In genomic region chr9:78989031-78989658, GRCh38 we compare ENCODE assay signal across 27 cellular contexts.
"Had no signal": no experiment of that assay in that cellular context is flagged by ENCODE, and none has a peak within 500 bp of the region (broad histone marks: within the 10 kb centered on the region; RNA-seq: fewer than 3 reads in every experiment).

No MANE protein-coding gene starts in this region.

- DNase-seq: activated CD4-positive, alpha-beta T cell treated with anti-CD3 and anti-CD28 coated beads for 36 hours; activated CD4-positive, CD25-positive, alpha-beta regulatory T cell; activated effector memory CD4-positive, alpha-beta T cell treated with Interleukin-2 at 50 U/mL for 16 hours; activated naive CD4-positive, alpha-beta T cell treated with anti-CD3 and anti-CD28 coated beads for 36 hours; activated naive CD8-positive, alpha-beta T cell treated with anti-CD3 and anti-CD28 coated beads, Interleukin-2, amount 10 ng/mL, durations not matched to agents 7 days and 5 days; brain microvascular endothelial cell; caudate nucleus; cortex of kidney; foreskin melanocyte; islet precursor cell; left cardiac atrium; naive thymus-derived CD4-positive, alpha-beta T cell; nucleus accumbens; pancreas; retina; stimulated activated CD4-positive, alpha-beta T cell treated with anti-CD3 and anti-CD28 coated beads, Interleukin-1b, Interleukin-23, amount 100 ng/mL, for 48 hours; stimulated activated CD4-positive, alpha-beta T cell treated with anti-CD3 and anti-CD28 coated beads, Interleukin-4, amount 100 ng/mL, for 4 hours; stimulated activated CD8-positive, alpha-beta memory T cell treated with anti-CD3 and anti-CD28 coated beads, Interleukin-4, amount 100 ng/mL, for 48 hours; stomach; thyroid gland; upper lobe of right lung had no signal

- H3K27ac ChIP-seq: ascending aorta, brain microvascular endothelial cell, esophagus muscularis mucosa, pancreas, prostate gland, stomach, thyroid gland, upper lobe of right lung had no signal

- H3K4me2 ChIP-seq: smooth muscle cell had no signal

- H3K36me3 ChIP-seq: ascending aorta, brain microvascular endothelial cell, esophagus muscularis mucosa, pancreas, prostate gland, stomach, thyroid gland, upper lobe of right lung had no signal

- H3K9me3 ChIP-seq: ascending aorta, esophagus muscularis mucosa, pancreas, prostate gland, stomach, thyroid gland, upper lobe of right lung had no signal

- ATAC-seq: activated CD4-positive, alpha-beta T cell treated with anti-CD3 and anti-CD28 coated beads for 36 hours; left cardiac atrium; naive thymus-derived CD4-positive, alpha-beta T cell; pancreas; sciatic nerve; stimulated activated memory B cell treated with anti-CD40 and anti-IgM and Interleukin-4, amounts not matched to agents 10 μg/mL and 1 μg/mL and 100 μg/mL, for 72 hours; upper lobe of right lung had no signal

- H3K27me3 ChIP-seq: ascending aorta, brain microvascular endothelial cell, esophagus muscularis mucosa, pancreas, stomach, thyroid gland, upper lobe of right lung had no signal

- H3K4me3 ChIP-seq: ascending aorta, esophagus muscularis mucosa, pancreas, prostate gland, smooth muscle cell, stomach, thyroid gland, upper lobe of right lung had no signal

- H3K4me1 ChIP-seq: ascending aorta, esophagus muscularis mucosa, pancreas, prostate gland, stomach, thyroid gland, upper lobe of right lung had no signal
